Comparison of ENCODE assay signal across 1 cellular context in the genomic region with DNA sequence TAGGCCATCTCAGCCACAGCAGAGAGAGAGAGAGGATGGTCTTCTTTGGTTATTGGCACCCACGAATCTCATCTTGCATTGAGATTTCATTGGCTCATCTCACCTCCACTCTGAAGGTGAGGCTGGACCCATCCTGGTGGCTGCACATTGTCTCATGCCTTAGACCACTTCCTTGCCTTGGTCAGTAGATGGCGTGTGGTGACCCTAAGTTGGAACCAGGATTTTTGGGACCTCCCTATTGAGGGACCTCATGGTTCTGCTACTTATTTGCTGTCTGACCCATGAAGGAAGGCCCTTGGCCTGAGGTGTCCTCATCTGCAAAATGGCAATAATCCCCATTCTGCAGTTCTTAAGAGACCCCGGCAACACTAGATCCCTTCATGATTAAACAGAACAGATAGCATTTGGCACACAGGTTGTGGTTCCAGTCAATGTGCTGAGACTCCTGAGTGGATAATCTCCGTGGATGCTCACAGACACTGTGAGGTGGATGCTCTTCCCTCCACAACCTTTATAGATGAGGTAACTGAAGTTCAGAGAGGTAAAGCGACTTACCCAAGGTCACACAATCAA.
TF ChIP-seq lines count a peak whose summit lies in the region.

No MANE protein-coding gene starts in this region.

TF ChIP-seq in GM23338, 12 proteins besides CTCF, POLR2A, EP300 and RAD21 (continued from another document):
- TF ChIP-seq, protein P1, sequence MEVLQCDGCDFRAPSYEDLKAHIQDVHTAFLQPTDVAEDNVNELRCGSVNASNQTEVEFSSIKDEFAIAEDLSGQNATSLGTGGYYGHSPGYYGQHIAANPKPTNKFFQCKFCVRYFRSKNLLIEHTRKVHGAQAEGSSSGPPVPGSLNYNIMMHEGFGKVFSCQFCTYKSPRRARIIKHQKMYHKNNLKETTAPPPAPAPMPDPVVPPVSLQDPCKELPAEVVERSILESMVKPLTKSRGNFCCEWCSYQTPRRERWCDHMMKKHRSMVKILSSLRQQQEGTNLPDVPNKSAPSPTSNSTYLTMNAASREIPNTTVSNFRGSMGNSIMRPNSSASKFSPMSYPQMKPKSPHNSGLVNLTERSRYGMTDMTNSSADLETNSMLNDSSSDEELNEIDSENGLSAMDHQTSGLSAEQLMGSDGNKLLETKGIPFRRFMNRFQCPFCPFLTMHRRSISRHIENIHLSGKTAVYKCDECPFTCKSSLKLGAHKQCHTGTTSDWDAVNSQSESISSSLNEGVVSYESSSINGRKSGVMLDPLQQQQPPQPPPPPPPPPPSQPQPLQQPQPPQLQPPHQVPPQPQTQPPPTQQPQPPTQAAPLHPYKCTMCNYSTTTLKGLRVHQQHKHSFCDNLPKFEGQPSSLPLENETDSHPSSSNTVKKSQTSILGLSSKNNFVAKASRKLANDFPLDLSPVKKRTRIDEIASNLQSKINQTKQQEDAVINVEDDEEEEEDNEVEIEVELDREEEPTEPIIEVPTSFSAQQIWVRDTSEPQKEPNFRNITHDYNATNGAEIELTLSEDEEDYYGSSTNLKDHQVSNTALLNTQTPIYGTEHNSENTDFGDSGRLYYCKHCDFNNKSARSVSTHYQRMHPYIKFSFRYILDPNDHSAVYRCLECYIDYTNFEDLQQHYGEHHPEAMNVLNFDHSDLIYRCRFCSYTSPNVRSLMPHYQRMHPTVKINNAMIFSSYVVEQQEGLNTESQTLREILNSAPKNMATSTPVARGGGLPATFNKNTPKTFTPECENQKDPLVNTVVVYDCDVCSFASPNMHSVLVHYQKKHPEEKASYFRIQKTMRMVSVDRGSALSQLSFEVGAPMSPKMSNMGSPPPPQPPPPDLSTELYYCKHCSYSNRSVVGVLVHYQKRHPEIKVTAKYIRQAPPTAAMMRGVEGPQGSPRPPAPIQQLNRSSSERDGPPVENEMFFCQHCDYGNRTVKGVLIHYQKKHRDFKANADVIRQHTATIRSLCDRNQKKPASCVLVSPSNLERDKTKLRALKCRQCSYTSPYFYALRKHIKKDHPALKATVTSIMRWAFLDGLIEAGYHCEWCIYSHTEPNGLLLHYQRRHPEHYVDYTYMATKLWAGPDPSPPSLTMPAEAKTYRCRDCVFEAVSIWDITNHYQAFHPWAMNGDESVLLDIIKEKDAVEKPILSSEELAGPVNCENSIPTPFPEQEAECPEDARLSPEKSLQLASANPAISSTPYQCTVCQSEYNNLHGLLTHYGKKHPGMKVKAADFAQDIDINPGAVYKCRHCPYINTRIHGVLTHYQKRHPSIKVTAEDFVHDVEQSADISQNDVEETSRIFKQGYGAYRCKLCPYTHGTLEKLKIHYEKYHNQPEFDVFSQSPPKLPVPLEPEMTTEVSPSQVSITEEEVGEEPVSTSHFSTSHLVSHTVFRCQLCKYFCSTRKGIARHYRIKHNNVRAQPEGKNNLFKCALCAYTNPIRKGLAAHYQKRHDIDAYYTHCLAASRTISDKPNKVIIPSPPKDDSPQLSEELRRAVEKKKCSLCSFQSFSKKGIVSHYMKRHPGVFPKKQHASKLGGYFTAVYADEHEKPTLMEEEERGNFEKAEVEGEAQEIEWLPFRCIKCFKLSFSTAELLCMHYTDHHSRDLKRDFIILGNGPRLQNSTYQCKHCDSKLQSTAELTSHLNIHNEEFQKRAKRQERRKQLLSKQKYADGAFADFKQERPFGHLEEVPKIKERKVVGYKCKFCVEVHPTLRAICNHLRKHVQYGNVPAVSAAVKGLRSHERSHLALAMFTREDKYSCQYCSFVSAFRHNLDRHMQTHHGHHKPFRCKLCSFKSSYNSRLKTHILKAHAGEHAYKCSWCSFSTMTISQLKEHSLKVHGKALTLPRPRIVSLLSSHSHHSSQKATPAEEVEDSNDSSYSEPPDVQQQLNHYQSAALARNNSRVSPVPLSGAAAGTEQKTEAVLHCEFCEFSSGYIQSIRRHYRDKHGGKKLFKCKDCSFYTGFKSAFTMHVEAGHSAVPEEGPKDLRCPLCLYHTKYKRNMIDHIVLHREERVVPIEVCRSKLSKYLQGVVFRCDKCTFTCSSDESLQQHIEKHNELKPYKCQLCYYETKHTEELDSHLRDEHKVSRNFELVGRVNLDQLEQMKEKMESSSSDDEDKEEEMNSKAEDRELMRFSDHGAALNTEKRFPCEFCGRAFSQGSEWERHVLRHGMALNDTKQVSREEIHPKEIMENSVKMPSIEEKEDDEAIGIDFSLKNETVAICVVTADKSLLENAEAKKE (CRISPR knock-in tag; IDR thresholded peaks at IDR 0.05): no peak
- TF ChIP-seq EZH2 (IDR thresholded peaks at IDR 0.05; ENCODE audit: low read depth, unreplicated experiment): no peak
- TF ChIP-seq JUNB (IDR thresholded peaks at IDR 0.05; ENCODE audit: unreplicated experiment): no peak
